1 cellular context compared by ENCODE assay signal in genomic region chr22:44604455-44604854, GRCh38.
TF ChIP-seq lines count a peak whose summit lies in the region.

No MANE protein-coding gene starts in this region.

TF ChIP-seq in HEK293, 187 proteins besides CTCF, POLR2A, EP300 and RAD21 (continued from another document):
- no peak for TF ChIP-seq PRDM6 (tag by site-specific recombination; IDR thresholded peaks at IDR 0.05)
